ENCODE assay signal across 27 cellular contexts in the genomic region with DNA sequence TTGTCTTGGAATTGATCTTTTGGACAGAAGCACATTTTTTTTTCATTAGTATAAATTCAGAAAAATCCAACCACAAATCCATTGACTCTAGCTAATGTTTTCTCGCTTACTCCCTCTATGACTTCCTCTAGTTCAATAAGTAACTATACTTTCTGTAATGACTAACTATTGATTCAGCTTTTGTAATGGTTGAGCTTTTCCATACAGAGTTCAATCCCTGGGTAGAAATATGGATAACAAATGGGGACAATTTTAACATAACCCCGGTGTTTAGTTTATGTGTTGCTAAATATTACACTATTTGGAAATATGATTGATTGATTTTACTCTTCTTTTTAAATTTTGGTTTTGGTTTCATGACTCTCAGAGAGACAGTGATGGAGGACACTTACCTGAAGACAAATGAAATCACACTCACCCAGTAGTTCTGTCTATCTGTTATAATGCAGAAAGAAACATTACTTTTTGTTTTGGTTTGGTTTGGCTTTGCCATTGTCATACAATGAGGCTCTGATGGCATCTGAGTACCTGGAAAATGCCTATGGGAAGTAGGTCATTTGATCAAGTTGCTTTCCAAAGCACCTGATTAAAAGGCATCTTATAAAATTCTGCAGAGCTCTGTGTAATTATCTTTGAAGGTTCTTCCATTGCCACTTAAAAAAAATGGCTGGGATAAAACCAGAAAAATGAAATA.
"Had no signal": no experiment of that assay in that cellular context is flagged by ENCODE, and none has a peak within 500 bp of the region (broad histone marks: within the 10 kb centered on the region; RNA-seq: fewer than 3 reads in every experiment).

No MANE protein-coding gene starts in this region.

- H3K36me3 Mint-ChIP-seq: activated naive CD4-positive, alpha-beta T cell treated with anti-CD3 and anti-CD28 coated beads, Interleukin-2, amount 50 U/mL, for 72 hours; mesothelial cell of epicardium; naive B cell had no signal

- DNase-seq: activated CD4-positive, alpha-beta T cell treated with anti-CD3 and anti-CD28 coated beads for 1 hour; activated CD4-positive, alpha-beta T cell treated with anti-CD3 and anti-CD28 coated beads, Interleukin-2, amount 10 ng/mL, durations not matched to agents 7 days and 5 days; activated CD8-positive, alpha-beta T cell treated with anti-CD3 and anti-CD28 coated beads for 36 hours; activated T-cell treated with anti-CD3 and anti-CD28 coated beads, Interleukin-2, amount 50 U/mL, for 48 hours; effector CD8-positive, alpha-beta T cell; esophagus squamous epithelium; kidney glomerular epithelial cell; left ventricle myocardium superior; mammary epithelial cell; naive B cell; stimulated activated CD4-positive, alpha-beta T cell treated with anti-CD3 and anti-CD28 coated beads, Interleukin-12 subunit alpha, Interleukin-12 subunit beta, amount 100 ng/mL, for 4 hours; stimulated activated CD4-positive, alpha-beta T cell treated with anti-CD3 and anti-CD28 coated beads, Interleukin-4, amount 100 ng/mL, for 1 hour; SW 1271; T-helper 9 cell; upper lobe of left lung; WERI-Rb-1 had no signal

- H3K4me1 ChIP-seq: breast epithelium had no signal

- H3K27me3 Mint-ChIP-seq: activated CD4-positive, alpha-beta T cell treated with anti-CD3 and anti-CD28 coated beads, Interleukin-2, amount 10 ng/mL, durations not matched to agents 7 days and 5 days; activated CD8-positive, alpha-beta T cell treated with anti-CD3 and anti-CD28 coated beads for 36 hours; central memory CD8-positive, alpha-beta T cell; naive B cell; stimulated activated naive CD8-positive, alpha-beta T cell treated with anti-CD3 and anti-CD28 coated beads, Interleukin-15, Interleukin-2, amounts not matched to agents 100 ng/mL and 50 ng/mL, for 24 hours had no signal

- H3K36me3 ChIP-seq: breast epithelium, esophagus squamous epithelium, neutrophil, upper lobe of left lung, WERI-Rb-1 had no signal

- H3K27ac ChIP-seq: breast epithelium, epithelial cell of prostate, esophagus squamous epithelium, neutrophil, skin epidermis, WERI-Rb-1 had no signal

- H3K4me3 ChIP-seq: breast epithelium, esophagus squamous epithelium, skin epidermis, upper lobe of left lung had no signal

- H3K27ac Mint-ChIP-seq: activated CD4-positive, alpha-beta T cell treated with anti-CD3 and anti-CD28 coated beads, Interleukin-2, amount 10 ng/mL, durations not matched to agents 7 days and 5 days; activated CD8-positive, alpha-beta T cell treated with anti-CD3 and anti-CD28 coated beads for 36 hours; activated naive CD4-positive, alpha-beta T cell treated with anti-CD3 and anti-CD28 coated beads, Interleukin-2, amount 50 U/mL, for 72 hours; activated T-helper 2 cell treated with anti-CD3 and anti-CD28 coated beads, Interferon-gamma antibody, Interleukin-2, Interleukin-4, amounts not matched to agents 10 μg/mL and 5 μg/mL and 100 μg/mL, durations not matched to agents 14 hours and 24 hours and 36 hours; mesothelial cell of epicardium; naive B cell; nephron progenitor cell; stimulated activated naive CD8-positive, alpha-beta T cell treated with anti-CD3 and anti-CD28 coated beads, Interleukin-15, Interleukin-2, amounts not matched to agents 100 ng/mL and 50 ng/mL, for 24 hours; T-helper 1 cell treated with Interleukin-12 subunit alpha and Interleukin-12 subunit beta and Interleukin-4 antibody, amounts not matched to agents 30 μg/mL and 1 μg/mL, for 36 hours had no signal

- H3K9me3 ChIP-seq: breast epithelium, esophagus squamous epithelium, neutrophil, upper lobe of left lung had no signal

- H3K27me3 ChIP-seq: breast epithelium, esophagus squamous epithelium, neutrophil, upper lobe of left lung had no signal

- H3K4me1 Mint-ChIP-seq: activated CD4-positive, alpha-beta T cell treated with anti-CD3 and anti-CD28 coated beads, Interleukin-2, amount 10 ng/mL, durations not matched to agents 7 days and 5 days; central memory CD8-positive, alpha-beta T cell; naive B cell had no signal

- H3K9me3 Mint-ChIP-seq: activated CD4-positive, alpha-beta T cell treated with anti-CD3 and anti-CD28 coated beads, Interleukin-2, amount 10 ng/mL, durations not matched to agents 7 days and 5 days; nephron progenitor cell; stimulated activated naive CD8-positive, alpha-beta T cell treated with anti-CD3 and anti-CD28 coated beads, Interleukin-15, Interleukin-2, amounts not matched to agents 100 ng/mL and 50 ng/mL, for 24 hours had no signal

- H3K4me3 Mint-ChIP-seq: activated CD4-positive, alpha-beta T cell treated with anti-CD3 and anti-CD28 coated beads, Interleukin-2, amount 10 ng/mL, durations not matched to agents 7 days and 5 days; activated CD8-positive, alpha-beta T cell treated with anti-CD3 and anti-CD28 coated beads for 36 hours; central memory CD8-positive, alpha-beta T cell; mesothelial cell of epicardium; naive B cell; nephron progenitor cell; stimulated activated naive CD8-positive, alpha-beta T cell treated with anti-CD3 and anti-CD28 coated beads, Interleukin-15, Interleukin-2, amounts not matched to agents 100 ng/mL and 50 ng/mL, for 24 hours; T-helper 1 cell treated with Interleukin-12 subunit alpha and Interleukin-12 subunit beta and Interleukin-4 antibody, amounts not matched to agents 30 μg/mL and 1 μg/mL, for 36 hours had no signal

- ATAC-seq: activated CD8-positive, alpha-beta T cell treated with anti-CD3 and anti-CD28 coated beads for 36 hours; activated naive CD4-positive, alpha-beta T cell treated with anti-CD3 and anti-CD28 coated beads, Interleukin-2, amount 50 U/mL, for 72 hours had no signal
